Comparison of ENCODE assay signal across 20 cellular contexts in the genomic region with DNA sequence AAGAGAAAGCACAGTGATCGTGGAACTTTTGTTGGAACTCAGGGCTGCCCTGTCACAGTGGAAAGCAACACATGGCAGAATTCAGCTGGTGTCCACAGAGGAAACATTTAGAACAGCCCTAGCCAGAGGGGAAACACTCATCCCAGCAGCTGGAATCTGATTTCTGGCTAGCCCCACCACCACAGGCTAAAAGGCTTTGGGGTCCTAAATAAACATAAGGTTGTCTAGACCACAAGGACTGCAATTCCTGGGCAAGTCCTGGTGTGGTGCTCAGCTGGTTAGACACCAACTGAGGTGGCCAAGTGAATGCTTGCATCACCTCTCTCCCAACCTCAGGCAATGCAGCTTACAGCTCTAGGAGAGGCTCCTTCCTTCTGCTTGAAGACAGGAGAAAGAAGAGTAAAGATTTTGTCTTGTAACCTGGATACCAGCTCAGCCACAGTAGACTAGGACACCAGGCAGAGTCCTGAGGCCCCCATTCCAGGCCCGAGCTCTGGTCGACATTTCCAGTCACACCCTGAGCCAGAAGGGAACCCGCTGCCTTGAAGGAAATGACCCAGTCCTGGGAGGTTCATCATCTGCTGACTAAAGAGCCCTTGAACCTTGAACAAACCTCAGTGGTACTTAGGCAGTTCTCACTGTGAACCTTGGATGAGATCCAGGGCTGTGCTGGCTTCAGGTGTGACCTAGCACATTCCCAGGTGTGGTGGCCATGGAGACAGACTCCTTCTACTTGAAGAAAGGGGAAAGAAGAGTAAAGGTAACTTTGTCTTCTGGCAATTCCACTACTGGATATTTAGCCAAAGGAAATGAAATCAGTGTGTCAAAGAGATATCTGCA.
"Had no signal": no experiment of that assay in that cellular context is flagged by ENCODE, and none has a peak within 500 bp of the region (broad histone marks: within the 10 kb centered on the region; RNA-seq: fewer than 3 reads in every experiment).

No MANE protein-coding gene starts in this region.

- H3K4me3 Mint-ChIP-seq: activated naive CD4-positive, alpha-beta T cell treated with anti-CD3 and anti-CD28 coated beads for 36 hours; activated naive CD8-positive, alpha-beta T cell treated with anti-CD3 and anti-CD28 coated beads, Interleukin-2, amount 50 U/mL, for 24 hours; activated T-helper 17 cell treated with anti-CD3 and anti-CD28 coated beads, Interleukin-2, amount 50 U/mL, for 72 hours; dendritic cell treated with granulocyte-macrophage colony-stimulating factor and Interleukin-4, amounts not matched to agents 40 ng/mL and 50 ng/mL, for 4 days; memory B cell; nephron; stimulated activated naive B cell treated with anti-CD40 and anti-IgM and Interleukin-4, amounts not matched to agents 10 μg/mL and 1 μg/mL and 100 μg/mL, for 72 hours; type B pancreatic cell had no signal

- H3K9me3 Mint-ChIP-seq: activated naive CD4-positive, alpha-beta T cell treated with anti-CD3 and anti-CD28 coated beads for 36 hours; activated naive CD8-positive, alpha-beta T cell treated with anti-CD3 and anti-CD28 coated beads, Interleukin-2, amount 50 U/mL, for 24 hours; activated T-helper 17 cell treated with anti-CD3 and anti-CD28 coated beads, Interleukin-2, amount 50 U/mL, for 72 hours had no signal

- ATAC-seq: activated CD4-positive, CD25-positive, alpha-beta regulatory T cell treated with anti-CD3 and anti-CD28 coated beads, Interleukin-2, amount 50 U/mL, for 24 hours; activated naive CD8-positive, alpha-beta T cell treated with anti-CD3 and anti-CD28 coated beads, Interleukin-2, amount 50 U/mL, for 24 hours; activated T-helper 17 cell treated with anti-CD3 and anti-CD28 coated beads, Interleukin-2, amount 50 U/mL, for 72 hours; gastroesophageal sphincter; SK-N-SH treated with all-trans-retinoic acid at 6 μM for 48 hours; stimulated activated naive B cell treated with anti-CD40 and anti-IgM and Interleukin-4, amounts not matched to agents 10 μg/mL and 1 μg/mL and 100 μg/mL, for 72 hours had no signal

- H3K36me3 Mint-ChIP-seq: memory B cell, type B pancreatic cell had no signal

- H3K9me3 ChIP-seq: breast epithelium, gastroesophageal sphincter, heart right ventricle had no signal

- H3K27ac Mint-ChIP-seq: activated naive CD4-positive, alpha-beta T cell treated with anti-CD3 and anti-CD28 coated beads for 36 hours; activated naive CD8-positive, alpha-beta T cell treated with anti-CD3 and anti-CD28 coated beads, Interleukin-2, amount 50 U/mL, for 24 hours; activated T-helper 17 cell treated with anti-CD3 and anti-CD28 coated beads, Interleukin-2, amount 50 U/mL, for 72 hours; dendritic cell treated with granulocyte-macrophage colony-stimulating factor and Interleukin-4, amounts not matched to agents 40 ng/mL and 50 ng/mL, for 4 days; memory B cell; nephron; stimulated activated naive B cell treated with anti-CD40 and anti-IgM and Interleukin-4, amounts not matched to agents 10 μg/mL and 1 μg/mL and 100 μg/mL, for 72 hours; type B pancreatic cell had no signal

- H3K27ac ChIP-seq: breast epithelium, gastroesophageal sphincter, heart right ventricle had no signal

- DNase-seq: activated CD4-positive, alpha-beta T cell treated with anti-CD3 and anti-CD28 coated beads, Interleukin-2, amount 50 U/mL, for 4 hours; activated naive CD4-positive, alpha-beta T cell treated with anti-CD3 and anti-CD28 coated beads for 36 hours; activated naive CD8-positive, alpha-beta T cell treated with anti-CD3 and anti-CD28 coated beads, Interleukin-2, amount 50 U/mL, for 24 hours; activated T-cell treated with anti-CD3 and anti-CD28 coated beads for 4 hours; aorta; cerebellar nuclear complex; heart right ventricle; stimulated activated CD4-positive, alpha-beta T cell treated with anti-CD3 and anti-CD28 coated beads, Interleukin-2, amount 100 ng/mL, for 48 hours; stimulated activated naive B cell treated with anti-CD40 and anti-IgM and Interleukin-4, amounts not matched to agents 10 μg/mL and 1 μg/mL and 100 μg/mL, for 72 hours; T-helper 1 cell; T1000 had no signal

- H3K4me1 Mint-ChIP-seq: activated naive CD8-positive, alpha-beta T cell treated with anti-CD3 and anti-CD28 coated beads, Interleukin-2, amount 50 U/mL, for 24 hours; activated T-helper 17 cell treated with anti-CD3 and anti-CD28 coated beads, Interleukin-2, amount 50 U/mL, for 72 hours; memory B cell; nephron had no signal

- H3K4me3 ChIP-seq: breast epithelium, gastroesophageal sphincter, heart right ventricle had no signal

- H3K27me3 ChIP-seq: breast epithelium, gastroesophageal sphincter, heart right ventricle had no signal

- H3K36me3 ChIP-seq: breast epithelium, gastroesophageal sphincter, heart right ventricle had no signal

- H3K27me3 Mint-ChIP-seq: activated naive CD8-positive, alpha-beta T cell treated with anti-CD3 and anti-CD28 coated beads, Interleukin-2, amount 50 U/mL, for 24 hours; activated T-helper 17 cell treated with anti-CD3 and anti-CD28 coated beads, Interleukin-2, amount 50 U/mL, for 72 hours had no signal
